25 cellular contexts compared by ENCODE assay signal in genomic region chr9:100292414-100292813, GRCh38.
"Had no signal": no experiment of that assay in that cellular context is flagged by ENCODE, and none has a peak within 500 bp of the region (broad histone marks: within the 10 kb centered on the region; RNA-seq: fewer than 3 reads in every experiment).

No MANE protein-coding gene starts in this region.

- H3K4me1 Mint-ChIP-seq: immature natural killer cell, mesothelial cell of epicardium had no signal

- H3K36me3 ChIP-seq: uterus had no signal

- H3K4me1 ChIP-seq: heart left ventricle, left lung, lower lobe of right lung, psoas muscle, tibial nerve, uterus had no signal

- H3K4me3 Mint-ChIP-seq: immature natural killer cell; mesothelial cell of epicardium; naive B cell; natural killer cell; stimulated activated naive B cell treated with anti-CD40 and anti-IgM and Interleukin-4, amounts not matched to agents 10 μg/mL and 1 μg/mL and 100 μg/mL, for 72 hours; stimulated activated naive CD8-positive, alpha-beta T cell treated with anti-CD3 and anti-CD28 coated beads, Interleukin-15, Interleukin-2, amounts not matched to agents 100 ng/mL and 50 ng/mL, for 24 hours; type B pancreatic cell had no signal

- H3K27me3 Mint-ChIP-seq: naive B cell; stimulated activated naive B cell treated with anti-CD40 and anti-IgM and Interleukin-4, amounts not matched to agents 10 μg/mL and 1 μg/mL and 100 μg/mL, for 72 hours; stimulated activated naive CD8-positive, alpha-beta T cell treated with anti-CD3 and anti-CD28 coated beads, Interleukin-15, Interleukin-2, amounts not matched to agents 100 ng/mL and 50 ng/mL, for 24 hours; type B pancreatic cell had no signal

- H3K27ac ChIP-seq: heart left ventricle, left lung, lower lobe of right lung, pancreas, psoas muscle, right lobe of liver, skin epidermis, tibial nerve, uterus had no signal

- H3K27ac Mint-ChIP-seq: immature natural killer cell; mesothelial cell of epicardium; natural killer cell; stimulated activated naive B cell treated with anti-CD40 and anti-IgM and Interleukin-4, amounts not matched to agents 10 μg/mL and 1 μg/mL and 100 μg/mL, for 72 hours; stimulated activated naive CD8-positive, alpha-beta T cell treated with anti-CD3 and anti-CD28 coated beads, Interleukin-15, Interleukin-2, amounts not matched to agents 100 ng/mL and 50 ng/mL, for 24 hours; type B pancreatic cell had no signal

- H3K27me3 ChIP-seq: heart left ventricle, left lung, pancreas, right lobe of liver, tibial nerve, uterus had no signal

- H3K4me3 ChIP-seq: heart left ventricle, left lung, lower lobe of right lung, pancreas, psoas muscle, right lobe of liver, skin epidermis, tibial nerve, uterus had no signal

- H3K9me3 Mint-ChIP-seq: immature natural killer cell, natural killer cell had no signal

- H3K9me3 ChIP-seq: pancreas, psoas muscle, right lobe of liver, uterus had no signal

- DNase-seq: heart left ventricle; hypothalamus; immature natural killer cell; kidney; left colon; left lung; lower lobe of right lung; mesendoderm; naive B cell; natural killer cell; pancreas; psoas muscle; right lobe of liver; stimulated activated CD4-positive, alpha-beta T cell treated with anti-CD3 and anti-CD28 coated beads, Interleukin-12 subunit alpha, Interleukin-12 subunit beta, amount 100 ng/mL, for 4 hours; stimulated activated CD4-positive, alpha-beta T cell treated with anti-CD3 and anti-CD28 coated beads, Interleukin-15, amount 100 ng/mL, for 24 hours; stimulated activated CD4-positive, alpha-beta T cell treated with anti-CD3 and anti-CD28 coated beads, Interleukin-2, amount 100 ng/mL, for 24 hours; stimulated activated CD4-positive, alpha-beta T cell treated with anti-CD3 and anti-CD28 coated beads, Interleukin-4, amount 100 ng/mL, for 1 hour; stimulated activated naive B cell treated with anti-CD40 and anti-IgM and Interleukin-4, amounts not matched to agents 10 μg/mL and 1 μg/mL and 100 μg/mL, for 72 hours; substantia nigra; uterus had no signal
